Comparison of ENCODE assay signal across 8 cellular contexts in the genomic region with DNA sequence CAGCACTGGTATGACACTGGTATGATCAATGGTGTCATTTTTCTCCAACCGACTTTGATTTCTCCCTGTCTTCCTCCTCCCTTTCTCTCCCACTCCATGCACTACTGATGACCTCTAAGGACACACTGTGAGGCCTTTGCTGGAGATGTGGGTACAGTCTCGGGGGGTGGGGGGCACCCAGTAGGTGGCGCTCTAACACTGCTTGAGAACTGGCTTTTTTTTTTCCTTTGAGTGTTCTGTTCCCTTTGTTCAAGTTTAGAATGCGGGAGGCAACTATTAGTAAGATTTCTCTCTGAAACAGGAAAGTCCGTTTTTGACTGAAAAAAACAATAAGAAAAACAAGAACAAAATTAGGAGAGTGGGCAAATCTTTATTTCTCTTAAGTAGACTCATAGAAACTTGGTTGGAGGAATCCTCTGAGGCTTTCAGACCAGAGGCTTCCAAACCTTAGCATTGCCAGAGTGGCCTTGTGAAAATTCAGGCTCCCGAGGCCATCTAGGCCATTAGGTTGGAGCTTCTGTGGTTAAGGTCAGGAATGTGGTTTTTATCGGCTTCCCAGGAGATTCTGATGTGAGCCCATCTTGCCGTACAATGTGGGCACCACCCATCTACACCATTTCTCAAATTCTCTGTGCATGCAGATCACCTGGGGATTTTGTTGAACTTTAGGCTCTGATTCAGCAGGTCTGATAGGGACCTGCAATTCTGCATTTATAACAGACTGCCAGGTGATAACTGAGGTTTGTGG. TPM values are rescaled to one million over a fixed set of nuclear protein-coding genes. Genes with fewer than 3 reads are reported as not detected.
DNase-seq lines count a peak whose midpoint lies in the region; ATAC-seq and TF ChIP-seq lines count a peak whose summit lies in the region.

No MANE protein-coding gene starts in this region.

- H3K4me2 ChIP-seq in SK-N-SH, result no peak overlapping the region

- H3K27me3 ChIP-seq in SK-N-SH (ENCODE audit: insufficient read depth), result no peaks in the 10 kb centered on the region

- DNase-seq in ACHN (peak; percentile 41), GM10248 (ENCODE audit: extremely low spot score) (peak; percentile 46), SK-N-SH (peak; percentile 39), choroid plexus epithelial cell (ENCODE audit: low read depth) (peak; percentile 59), mucosa of descending colon (peak in 2 of 3 donors; percentile 54 to 81), SHP77 treated with DMSO at 0.1 percent for 48 hours (lab: John Stamatoyannopoulos, UW) (no peak)

- in situ Hi-C loops in ACHN (cut with HindIII; ENCODE audit: low pct_ligation_motif_present, low pct_unique_long_range_greater_than_20kb, low sequenced_read_pairs), result no loop called here

- no peak overlapping the region for H3K27ac ChIP-seq in SK-N-SH (ENCODE audit: low read depth in 2 of 2, low read length in 1 of 2)

- peaks cover 90% of the 10 kb centered on the region for H3K79me2 ChIP-seq in SK-N-SH (ENCODE audit: insufficient read depth)

- TF ChIP-seq CTCF in GM10248 (IDR thresholded peaks at IDR 0.05; ENCODE audit: control extremely low read depth, extremely low read depth, low read depth, missing control alignments) (peak; percentile 82), SK-N-SH (IDR thresholded peaks at IDR 0.05) (peak; percentile 85), choroid plexus epithelial cell (conservative IDR thresholded peaks at IDR 0.05; ENCODE audit: low read depth, low read length) (peak; percentile 84), mucosa of descending colon (IDR thresholded peaks at IDR 0.05) (peak; percentile 49)

- peaks cover 3% of the 10 kb centered on the region for H3F3A ChIP-seq in SK-N-SH (replicated peaks; ENCODE audit: insufficient read depth)

- CTCF ChIA-PET in GM10248 (lab: Yijun Ruan, JAX) (interaction anchor here (0.7 to 3.6 kb wide), 19 partner anchors 11 to 339 kb away, joined by 3 to 56 read pairs (median 6); a partner anchor contains a TSS), SK-N-SH (lab: Yijun Ruan, JAX) (interaction anchor here (0.6 to 1.2 kb wide), 3 partner anchors 16 to 250 kb away, joined by 3 to 4 read pairs (median 3); no protein-coding TSS in a partner anchor)

- H3K9ac ChIP-seq in SK-N-SH, result no peak overlapping the region

- intact Hi-C loops in mucosa of descending colon (cut with DNase I, micrococcal nuclease), result no loop called here

- H3K9me3 ChIP-seq in SK-N-SH (no peaks in the 10 kb centered on the region), mucosa of descending colon (no peaks in the 10 kb centered on the region)

- no peak overlapping the region for H2AFZ ChIP-seq in SK-N-SH (ENCODE audit: low read depth)

- TF ChIP-seq RAD21 in SK-N-SH (IDR thresholded peaks at IDR 0.05; ENCODE audit: low read length), result peak; percentile 45

- TF ChIP-seq EP300 in SK-N-SH (IDR thresholded peaks at IDR 0.05; ENCODE audit: borderline replicate concordance in 1 of 2, low read depth in 1 of 2, low read length in 1 of 2), result no peak

- H3K36me3 ChIP-seq in SK-N-SH (replicated peaks in 1 of 2; ENCODE audit: control insufficient read depth in 1 of 2, insufficient read depth in 2 of 2, low read length in 1 of 2), result no peaks in the 10 kb centered on the region
- no peaks in the 10 kb centered on the region for H3K36me3 ChIP-seq in mucosa of descending colon (ENCODE audit: low read depth)

- no peaks in the 10 kb centered on the region for H3K9me2 ChIP-seq in SK-N-SH

- POLR2A ChIA-PET in GM10248 (lab: Yijun Ruan, JAX), result no interaction called here
- POLR2A ChIA-PET in SK-N-SH (lab: Yijun Ruan, JAX), result no interaction called here

- no peak overlapping the region for H3K4me3 ChIP-seq in SK-N-SH (ENCODE audit: low read depth in 2 of 2, low read length in 1 of 2)
- H3K4me3 ChIP-seq in choroid plexus epithelial cell (ENCODE audit: low read depth, low read length), result no peak overlapping the region
- no peak overlapping the region for H3K4me3 ChIP-seq in mucosa of descending colon

- H3K4me1 ChIP-seq in SK-N-SH (ENCODE audit: control insufficient read depth in 1 of 2, insufficient read depth in 2 of 2, low read depth in 1 of 2, low read length in 1 of 2) (peaks cover 4 to 12% of the 10 kb centered on the region in 2 experiments; a peak in 1 of 4 replicates), mucosa of descending colon (ENCODE audit: low read depth) (no peaks in the 10 kb centered on the region)

- WGBS in SK-N-SH (ENCODE audit: low lambda C conversion rate), result 66% methylated on average over 8 of the region's 8 CpGs

- peaks cover 52% of the 10 kb centered on the region for H4K20me1 ChIP-seq in SK-N-SH (ENCODE audit: insufficient read depth)

- ATAC-seq in HG03175 (IDR thresholded peaks at IDR 0.05; ENCODE audit: unreplicated experiment) (peak; percentile 56), mucosa of descending colon (peak; percentile 80), GM21737 (IDR thresholded peaks at IDR 0.05; ENCODE audit: unreplicated experiment) (no peak)

TF ChIP-seq in SK-N-SH, 30 proteins besides CTCF, POLR2A, EP300 and RAD21:
- TF ChIP-seq SMC3 (IDR thresholded peaks at IDR 0.05; ENCODE audit: low read depth, low read length) (peak; percentile 40; the same call in 1 of the 2 replicates), TEAD4 (IDR thresholded peaks at IDR 0.05; ENCODE audit: borderline replicate concordance, insufficient read depth) (no peak)
- TF ChIP-seq, protein P1, sequence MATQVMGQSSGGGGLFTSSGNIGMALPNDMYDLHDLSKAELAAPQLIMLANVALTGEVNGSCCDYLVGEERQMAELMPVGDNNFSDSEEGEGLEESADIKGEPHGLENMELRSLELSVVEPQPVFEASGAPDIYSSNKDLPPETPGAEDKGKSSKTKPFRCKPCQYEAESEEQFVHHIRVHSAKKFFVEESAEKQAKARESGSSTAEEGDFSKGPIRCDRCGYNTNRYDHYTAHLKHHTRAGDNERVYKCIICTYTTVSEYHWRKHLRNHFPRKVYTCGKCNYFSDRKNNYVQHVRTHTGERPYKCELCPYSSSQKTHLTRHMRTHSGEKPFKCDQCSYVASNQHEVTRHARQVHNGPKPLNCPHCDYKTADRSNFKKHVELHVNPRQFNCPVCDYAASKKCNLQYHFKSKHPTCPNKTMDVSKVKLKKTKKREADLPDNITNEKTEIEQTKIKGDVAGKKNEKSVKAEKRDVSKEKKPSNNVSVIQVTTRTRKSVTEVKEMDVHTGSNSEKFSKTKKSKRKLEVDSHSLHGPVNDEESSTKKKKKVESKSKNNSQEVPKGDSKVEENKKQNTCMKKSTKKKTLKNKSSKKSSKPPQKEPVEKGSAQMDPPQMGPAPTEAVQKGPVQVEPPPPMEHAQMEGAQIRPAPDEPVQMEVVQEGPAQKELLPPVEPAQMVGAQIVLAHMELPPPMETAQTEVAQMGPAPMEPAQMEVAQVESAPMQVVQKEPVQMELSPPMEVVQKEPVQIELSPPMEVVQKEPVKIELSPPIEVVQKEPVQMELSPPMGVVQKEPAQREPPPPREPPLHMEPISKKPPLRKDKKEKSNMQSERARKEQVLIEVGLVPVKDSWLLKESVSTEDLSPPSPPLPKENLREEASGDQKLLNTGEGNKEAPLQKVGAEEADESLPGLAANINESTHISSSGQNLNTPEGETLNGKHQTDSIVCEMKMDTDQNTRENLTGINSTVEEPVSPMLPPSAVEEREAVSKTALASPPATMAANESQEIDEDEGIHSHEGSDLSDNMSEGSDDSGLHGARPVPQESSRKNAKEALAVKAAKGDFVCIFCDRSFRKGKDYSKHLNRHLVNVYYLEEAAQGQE (IDR thresholded peaks at IDR 0.05; ENCODE audit: low read depth, low read length), result no peak
TF ChIP-seq in SK-N-SH: peak in this region for 1.

RNA-seq across cellular contexts. Expression of a gene that starts 43.2 kb away (rescaled TPM):
- polyA plus RNA-seq in SK-N-SH (2012; rRNA removed), result 11.1 and 16.9 TPM in 2 replicates
- 13.9 and 14.8 TPM in 2 replicates for polyA plus RNA-seq in SK-N-SH (2012; cell fraction: cytosol; rRNA removed)
- polyA plus RNA-seq in SK-N-SH (2012; cell fraction: nucleus; rRNA removed), result 4.2 and 9.0 TPM in 2 replicates
- 10 to 100 TPM in 1 of 3 donors, 1 to 10 TPM in 2; 7.5 to 19.2 (median 9.0) TPM for total RNA-seq in mucosa of descending colon
